1 cellular context compared by ENCODE assay signal in the genomic region with DNA sequence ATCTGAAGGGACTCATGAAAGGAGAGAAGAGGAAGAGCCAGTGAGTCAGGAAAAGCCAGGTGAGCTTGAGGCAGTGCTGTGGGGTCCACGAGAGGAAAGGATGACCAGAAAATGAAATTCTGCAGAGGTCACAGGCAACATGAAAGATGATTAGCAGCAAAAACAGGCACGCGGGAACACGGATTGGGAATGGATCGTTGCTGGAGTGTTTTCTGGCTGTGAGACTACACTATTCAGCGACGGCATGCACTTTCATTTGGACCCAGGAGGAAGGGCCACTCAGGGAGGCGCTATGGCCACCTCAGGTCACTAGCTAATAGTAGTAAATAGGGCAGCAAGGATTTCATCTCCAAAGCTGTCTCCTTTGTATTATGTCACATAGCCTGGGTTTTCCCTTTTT.
TF ChIP-seq lines count a peak whose summit lies in the region.

No MANE protein-coding gene starts in this region.

TF ChIP-seq in H1, 55 proteins besides CTCF, POLR2A, EP300 and RAD21 (continued from another document):
- peak; percentile 53; the same call in 1 of the 2 replicates for TF ChIP-seq POLR2AphosphoS5 (IDR thresholded peaks at IDR 0.05; ENCODE audit: low read depth, low read length)
